ENCODE assay signal across 8 cellular contexts in genomic region chr11:68040121-68040956, GRCh38.
A peak's percentile ranks its signal among the peaks of the same experiment; 100 is the strongest.
DNase-seq lines count a peak whose midpoint lies in the region; ATAC-seq, FAIRE-seq and TF ChIP-seq lines count a peak whose summit lies in the region.

No MANE protein-coding gene starts in this region.

- no peaks in the 10 kb centered on the region for H3K27me3 ChIP-seq in HAP-1 (ENCODE audit: low read depth)

- FAIRE-seq in G401.6 (lab: Jason Lieb, UNC) = peak; percentile 72

- H3K4me3 Mint-ChIP-seq in nephron progenitor cell = peak overlapping the region; percentile 36

- H3K9me3 Mint-ChIP-seq in nephron progenitor cell = no peaks in the 10 kb centered on the region

- peak overlapping the region; percentile 90 for H3K27ac Mint-ChIP-seq in nephron progenitor cell

- H3K36me3 Mint-ChIP-seq in nephron progenitor cell (ENCODE audit: low read depth) = no peaks in the 10 kb centered on the region

- H3K4me3 ChIP-seq in HAP-1 = peak overlapping the region; percentile 51

- no peak for ATAC-seq in HG03442 (IDR thresholded peaks at IDR 0.05; ENCODE audit: unreplicated experiment)

- H3K36me3 ChIP-seq in HAP-1 (replicated peaks) = peaks cover 14% of the 10 kb centered on the region

- peaks cover 21% of the 10 kb centered on the region for H3K4me1 Mint-ChIP-seq in nephron progenitor cell

- DNase-seq in HAP-1 (ENCODE audit: low spot score in 2 of 2) (peak; percentile 31 to 72), NOMO-1 treated with DMSO at 0.1 percent for 48 hours (lab: John Stamatoyannopoulos, UW; ENCODE audit: unreplicated experiment) (peak; percentile 74), fibroblast of gingiva (ENCODE audit: low read depth) (peak; percentile 73), nephron progenitor cell (peak; percentile 52), NCI-H1092 (lab: John Stamatoyannopoulos, UW) (no peak)
- DNase-seq in activated T-cell treated with anti-CD3 and anti-CD28 coated beads, Interleukin-2, amount 50 U/mL, for 1 hour = peak; percentile 58

- in situ Hi-C loops in HAP-1 (cut with MboI; ENCODE audit: low sequenced_read_pairs) = no loop called here

- no peak for TF ChIP-seq CTCF in nephron progenitor cell (IDR thresholded peaks at IDR 0.05)

- H3K27me3 Mint-ChIP-seq in nephron progenitor cell (ENCODE audit: low read depth, poor library complexity) = no peaks in the 10 kb centered on the region

- no peaks in the 10 kb centered on the region for H3K9me3 ChIP-seq in HAP-1

- H3K4me1 ChIP-seq in HAP-1 = peaks cover 19% of the 10 kb centered on the region
